In the genomic region with DNA sequence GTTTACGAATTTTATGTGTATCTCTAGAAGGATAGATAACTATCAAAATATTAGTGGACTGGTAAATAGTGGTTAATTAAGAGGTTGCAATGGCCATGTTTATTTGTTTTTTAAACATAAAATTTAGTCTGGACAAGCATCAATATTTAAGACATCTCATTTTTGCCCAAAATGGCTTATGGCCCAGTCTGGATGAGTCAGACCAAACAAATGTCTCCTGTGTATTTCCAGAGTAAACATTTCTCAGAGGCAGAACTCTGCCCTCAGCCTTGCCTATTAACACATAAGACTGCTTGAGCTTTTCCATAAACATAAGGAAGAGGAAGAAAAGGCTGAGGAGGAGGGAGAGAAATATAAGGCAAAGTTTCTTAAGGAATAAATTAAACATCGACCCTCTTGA, we compare ENCODE assay signal across 16 cellular contexts.
A peak's percentile ranks its signal among the peaks of the same experiment; 100 is the strongest.
DNase-seq lines count a peak whose midpoint lies in the region; ATAC-seq, FAIRE-seq and TF ChIP-seq lines count a peak whose summit lies in the region.
"Had no signal": no experiment of that assay in that cellular context is flagged by ENCODE, and none has a peak within 500 bp of the region (broad histone marks: within the 10 kb centered on the region; RNA-seq: fewer than 3 reads in every experiment).

No MANE protein-coding gene starts in this region.

- H3K4me3 Mint-ChIP-seq in activated T-cell treated with anti-CD3 and anti-CD28 coated beads, Interleukin-2, amount 50 U/mL, for 72 hours = no peak overlapping the region
- H3K4me3 Mint-ChIP-seq: activated naive CD8-positive, alpha-beta T cell treated with anti-CD3 and anti-CD28 coated beads, Interleukin-2, amount 50 U/mL, for 24 hours; CD4-positive, alpha-beta memory T cell; nephron progenitor cell had no signal

- ATAC-seq in pancreas = peak; percentile 90 to 93 (median 92)
- no peak for ATAC-seq in activated T-cell treated with anti-CD3 and anti-CD28 coated beads, Interleukin-2, amount 50 U/mL, for 72 hours (replicated peaks in 1 of 2)
- ATAC-seq: activated naive CD8-positive, alpha-beta T cell treated with anti-CD3 and anti-CD28 coated beads, Interleukin-2, amount 50 U/mL, for 24 hours had no signal

- no peak overlapping the region for H3K27ac ChIP-seq in pancreas
- H3K27ac ChIP-seq: heart left ventricle had no signal

- H3K36me3 Mint-ChIP-seq in activated T-cell treated with anti-CD3 and anti-CD28 coated beads, Interleukin-2, amount 50 U/mL, for 72 hours (ENCODE audit: insufficient read depth in 2 of 2) = no peaks in the 10 kb centered on the region
- H3K36me3 Mint-ChIP-seq: CD4-positive, alpha-beta memory T cell had no signal

- no peaks in the 10 kb centered on the region for H3K36me3 ChIP-seq in pancreas
- H3K36me3 ChIP-seq: heart left ventricle had no signal

- peak; percentile 16 for DNase-seq in AG09309 (ENCODE audit: low read depth)
- DNase-seq in NCI-H446 (lab: John Stamatoyannopoulos, UW) = peak; percentile 9 to 27
- DNase-seq in fibroblast of gingiva (ENCODE audit: low read depth) = peak; percentile 66
- DNase-seq in pancreas = peak in 2 of 6 donors; percentile 2 to 16
- DNase-seq in UCSD-AML1 (lab: John Stamatoyannopoulos, UW; ENCODE audit: unreplicated experiment) = no peak
- no peak for DNase-seq in NK-92 (lab: John Stamatoyannopoulos, UW; ENCODE audit: unreplicated experiment)
- DNase-seq in activated CD4-positive, alpha-beta T cell treated with anti-CD3 and anti-CD28 coated beads for 4 hours = no peak
- DNase-seq in activated T-cell treated with anti-CD3 and anti-CD28 coated beads, Interleukin-2, amount 50 U/mL, for 72 hours = no peak
- DNase-seq: activated CD4-positive, alpha-beta T cell treated with anti-CD3 and anti-CD28 coated beads for 1 hour; activated naive CD8-positive, alpha-beta T cell treated with anti-CD3 and anti-CD28 coated beads, Interleukin-2, amount 50 U/mL, for 24 hours; CD4-positive, alpha-beta memory T cell; NCI-H1417; nephron progenitor cell; RPMI8226 had no signal

- peaks cover 26% of the 10 kb centered on the region for H3K27me3 Mint-ChIP-seq in activated T-cell treated with anti-CD3 and anti-CD28 coated beads, Interleukin-2, amount 50 U/mL, for 72 hours (ENCODE audit: low read depth)
- H3K27me3 Mint-ChIP-seq: activated naive CD8-positive, alpha-beta T cell treated with anti-CD3 and anti-CD28 coated beads, Interleukin-2, amount 50 U/mL, for 24 hours; CD4-positive, alpha-beta memory T cell had no signal

- H3K27ac Mint-ChIP-seq in activated T-cell treated with anti-CD3 and anti-CD28 coated beads, Interleukin-2, amount 50 U/mL, for 72 hours = no peak overlapping the region
- H3K27ac Mint-ChIP-seq: activated naive CD8-positive, alpha-beta T cell treated with anti-CD3 and anti-CD28 coated beads, Interleukin-2, amount 50 U/mL, for 24 hours; CD4-positive, alpha-beta memory T cell; nephron progenitor cell had no signal

- WGBS in pancreas, 2 donors = 57 to 70% methylated on average over 2 of the region's 2 CpGs

- no peaks in the 10 kb centered on the region for H3K27me3 ChIP-seq in pancreas

- no peaks in the 10 kb centered on the region for H3K9me3 Mint-ChIP-seq in activated T-cell treated with anti-CD3 and anti-CD28 coated beads, Interleukin-2, amount 50 U/mL, for 72 hours
- H3K9me3 Mint-ChIP-seq: activated naive CD8-positive, alpha-beta T cell treated with anti-CD3 and anti-CD28 coated beads, Interleukin-2, amount 50 U/mL, for 24 hours; CD4-positive, alpha-beta memory T cell; nephron progenitor cell had no signal

- intact Hi-C loops in pancreas (cut with DNase I) = no loop called here

- no peaks in the 10 kb centered on the region for H3K4me1 ChIP-seq in pancreas
- H3K4me1 ChIP-seq: heart left ventricle had no signal

- no peak for TF ChIP-seq CTCF in AG09309 (IDR thresholded peaks at IDR 0.05; ENCODE audit: control insufficient read depth, insufficient read depth, low read depth, low read length, missing control alignments)
- no peak for TF ChIP-seq CTCF in pancreas (IDR thresholded peaks at IDR 0.05)

- H3K4me3 ChIP-seq in AG09309 (ENCODE audit: control insufficient read depth, low read depth, low read length) (no peak overlapping the region), pancreas (no peak overlapping the region)
- H3K4me3 ChIP-seq: heart left ventricle had no signal

- H3K4me1 Mint-ChIP-seq in activated T-cell treated with anti-CD3 and anti-CD28 coated beads, Interleukin-2, amount 50 U/mL, for 72 hours (ENCODE audit: low read depth) = no peaks in the 10 kb centered on the region
- H3K4me1 Mint-ChIP-seq: activated naive CD8-positive, alpha-beta T cell treated with anti-CD3 and anti-CD28 coated beads, Interleukin-2, amount 50 U/mL, for 24 hours; CD4-positive, alpha-beta memory T cell had no signal

- peak; percentile 90 for FAIRE-seq in pancreas (lab: Jason Lieb, UNC)
- FAIRE-seq: GM18507 had no signal

- no peaks in the 10 kb centered on the region for H3K9me3 ChIP-seq in pancreas
- H3K9me3 ChIP-seq: heart left ventricle had no signal

Comparison
In these comparisons a context has a peak if more than half of its experiments do, and no peak if none do; other contexts are left out.
1. DNase-seq: peak in AG09309 (single experiment), NCI-H446 (2 of 2) and fibroblast of gingiva (single experiment); none in UCSD-AML1 (single experiment), NK-92 (single experiment), activated CD4-positive, alpha-beta T cell treated with anti-CD3 and anti-CD28 coated beads for 4 hours (0 of 2) and activated T-cell treated with anti-CD3 and anti-CD28 coated beads, Interleukin-2, amount 50 U/mL, for 72 hours (0 of 2).
2. ATAC-seq: peak in pancreas (4 of 4); none in activated T-cell treated with anti-CD3 and anti-CD28 coated beads, Interleukin-2, amount 50 U/mL, for 72 hours (0 of 2).